ENCODE assay signal across 8 cellular contexts in genomic region chr11:94769897-94770296, GRCh38. TPM values are rescaled to one million over a fixed set of nuclear protein-coding genes. Genes with fewer than 3 reads are reported as not detected.
DNase-seq lines count a peak whose midpoint lies in the region; ATAC-seq and TF ChIP-seq lines count a peak whose summit lies in the region.

No MANE protein-coding gene starts in this region.

- peaks cover 11% of the 10 kb centered on the region for H3K4me1 Mint-ChIP-seq in activated naive CD4-positive, alpha-beta T cell treated with anti-CD3 and anti-CD28 coated beads, Interleukin-2, amount 50 U/mL, for 24 hours
- peaks cover 12% of the 10 kb centered on the region for H3K4me1 Mint-ChIP-seq in activated naive CD4-positive, alpha-beta T cell treated with anti-CD3 and anti-CD28 coated beads for 36 hours (ENCODE audit: low read depth)

- CTCF ChIA-PET in activated naive CD4-positive, alpha-beta T cell treated with anti-CD3 and anti-CD28 coated beads for 36 hours (lab: Charles Lee): interaction anchor here (0.5 to 1.7 kb wide), 2 partner anchors 17 to 149 kb away, joined by 3 to 5 read pairs; no protein-coding TSS in a partner anchor

- H3K4me1 ChIP-seq in body of pancreas (peaks cover 44% of the 10 kb centered on the region), left lung (peaks cover 10 to 33% of the 10 kb centered on the region in 2 donors), transverse colon (peaks cover 0 to 17% (median 0%) of the 10 kb centered on the region in 4 donors)

- peak overlapping the region in 3 of 4 donors; percentile 92 to 96 (median 93) for H3K27ac ChIP-seq in body of pancreas
- peak overlapping the region; percentile 93 to 94 for H3K27ac ChIP-seq in left lung
- peak overlapping the region; percentile 89 to 97 (median 92) for H3K27ac ChIP-seq in transverse colon

- TF ChIP-seq CTCF in body of pancreas (IDR thresholded peaks at IDR 0.05) (no peak), left lung (IDR thresholded peaks at IDR 0.05) (no peak), transverse colon (IDR thresholded peaks at IDR 0.05) (no peak), omental fat pad (IDR thresholded peaks at IDR 0.05) (no peak)

- H3K9me3 ChIP-seq in body of pancreas (no peaks in the 10 kb centered on the region), left lung (no peaks in the 10 kb centered on the region), transverse colon (no peaks in the 10 kb centered on the region)

- no peak for ATAC-seq in body of pancreas
- peak; percentile 11 for ATAC-seq in left lung
- no peak for ATAC-seq in omental fat pad (ENCODE audit: low FRiP score)
- ATAC-seq in HG03196 (IDR thresholded peaks at IDR 0.05; ENCODE audit: unreplicated experiment): no peak

- in situ Hi-C loops in transverse colon (cut with MboI; ENCODE audit: low pct_ligation_motif_present in 1 of 4, low pct_unique_long_range_greater_than_20kb in 1 of 4, low sequenced_read_pairs in 3 of 4): no loop called here

- no peak overlapping the region for H3K27ac Mint-ChIP-seq in activated naive CD4-positive, alpha-beta T cell treated with anti-CD3 and anti-CD28 coated beads, Interleukin-2, amount 50 U/mL, for 24 hours
- H3K27ac Mint-ChIP-seq in activated naive CD4-positive, alpha-beta T cell treated with anti-CD3 and anti-CD28 coated beads for 36 hours: no peak overlapping the region

- peak overlapping the region; percentile 63 for H3K4me3 Mint-ChIP-seq in activated naive CD4-positive, alpha-beta T cell treated with anti-CD3 and anti-CD28 coated beads, Interleukin-2, amount 50 U/mL, for 24 hours
- no peak overlapping the region for H3K4me3 Mint-ChIP-seq in activated naive CD4-positive, alpha-beta T cell treated with anti-CD3 and anti-CD28 coated beads for 36 hours

- H3K27me3 ChIP-seq in body of pancreas: no peaks in the 10 kb centered on the region
- H3K27me3 ChIP-seq in left lung: peaks cover 0 to 25% of the 10 kb centered on the region in 2 donors
- H3K27me3 ChIP-seq in transverse colon: peaks cover 60% of the 10 kb centered on the region

- TF ChIP-seq POLR2A in body of pancreas (IDR thresholded peaks at IDR 0.05) (no peak), transverse colon (IDR thresholded peaks at IDR 0.05) (no peak)

- no peaks in the 10 kb centered on the region for H3K36me3 Mint-ChIP-seq in activated naive CD4-positive, alpha-beta T cell treated with anti-CD3 and anti-CD28 coated beads, Interleukin-2, amount 50 U/mL, for 24 hours
- H3K36me3 Mint-ChIP-seq in activated naive CD4-positive, alpha-beta T cell treated with anti-CD3 and anti-CD28 coated beads for 36 hours (ENCODE audit: low read depth): no peaks in the 10 kb centered on the region

- 16 to 24% methylated on average over 7 of the region's 7 CpGs for WGBS in body of pancreas, 2 donors
- WGBS in transverse colon (ENCODE audit: low coverage in 1 of 2), 2 donors: 30 to 52% methylated on average over 2 to 7 of the region's 7 CpGs

- H3K4me3 ChIP-seq in body of pancreas (peak overlapping the region in 1 of 2 donors; percentile 98), left lung (peak overlapping the region; percentile 75 to 82), transverse colon (peak overlapping the region; percentile 52 to 73 (median 63))

- intact Hi-C loops in activated naive CD4-positive, alpha-beta T cell treated with anti-CD3 and anti-CD28 coated beads for 36 hours (cut with micrococcal nuclease): no loop called here
- intact Hi-C loops in body of pancreas (cut with DNase I) (no loop called here), left lung (cut with DNase I) (loop anchor here in 1 of 2 donors (10.0 kb wide), 1 partner anchor 145 kb away; no protein-coding TSS in a partner anchor), transverse colon (cut with DNase I; ENCODE audit: low total_unique reads) (no loop called here)

- no peak for TF ChIP-seq EP300 in transverse colon (IDR thresholded peaks at IDR 0.05; ENCODE audit: low read depth)

- H3K36me3 ChIP-seq in body of pancreas (replicated peaks in 1 of 2; ENCODE audit: insufficient read depth in 1 of 2, low read depth in 2 of 2): no peaks in the 10 kb centered on the region
- H3K36me3 ChIP-seq in left lung: no peaks in the 10 kb centered on the region
- H3K36me3 ChIP-seq in transverse colon: no peaks in the 10 kb centered on the region

- no peak for DNase-seq in activated naive CD4-positive, alpha-beta T cell treated with anti-CD3 and anti-CD28 coated beads for 36 hours
- DNase-seq in body of pancreas (peak; percentile 47 to 72 (median 56)), left lung (peak; percentile 34 to 43), transverse colon (no peak), omental fat pad (ENCODE audit: low spot score) (no peak), NCI-H1417 treated with DMSO at 0.1 percent for 48 hours (lab: John Stamatoyannopoulos, UW) (no peak)

- peaks cover 37% of the 10 kb centered on the region for H3K27me3 Mint-ChIP-seq in activated naive CD4-positive, alpha-beta T cell treated with anti-CD3 and anti-CD28 coated beads, Interleukin-2, amount 50 U/mL, for 24 hours
- H3K27me3 Mint-ChIP-seq in activated naive CD4-positive, alpha-beta T cell treated with anti-CD3 and anti-CD28 coated beads for 36 hours (ENCODE audit: low read depth): peaks cover 47% of the 10 kb centered on the region

- no peaks in the 10 kb centered on the region for H3K9me3 Mint-ChIP-seq in activated naive CD4-positive, alpha-beta T cell treated with anti-CD3 and anti-CD28 coated beads, Interleukin-2, amount 50 U/mL, for 24 hours
- no peaks in the 10 kb centered on the region for H3K9me3 Mint-ChIP-seq in activated naive CD4-positive, alpha-beta T cell treated with anti-CD3 and anti-CD28 coated beads for 36 hours

RNA-seq across cellular contexts. Expression of gene AMOTL1, which starts 1.7 kb away (rescaled TPM):
- 1 to 10 TPM in 1 of 2 experiments, under 1 TPM in 1; 0.43 to 1.0 TPM for total RNA-seq in activated naive CD4-positive, alpha-beta T cell treated with anti-CD3 and anti-CD28 coated beads for 36 hours
- total RNA-seq in body of pancreas (10 to 100 TPM; 20.4 to 21.5 TPM), left lung (10 to 100 TPM; 42.7 to 52.0 TPM), transverse colon (10 to 100 TPM; 14.3 to 23.9 (median 16.8) TPM), omental fat pad (10 to 100 TPM; 32.0 to 67.6 (median 56.8) TPM)

Comparison
In these comparisons a context has a peak if more than half of its experiments do, and no peak if none do; other contexts are left out.
1. DNase-seq: peak in body of pancreas (4 of 4) and left lung (2 of 2); none in activated naive CD4-positive, alpha-beta T cell treated with anti-CD3 and anti-CD28 coated beads for 36 hours (single experiment), transverse colon (single experiment), omental fat pad (single experiment) and NCI-H1417 treated with DMSO at 0.1 percent for 48 hours (single experiment).
2. RNA of gene AMOTL1, which starts 1.7 kb away (total RNA-seq): 32.0 to 67.6 TPM in omental fat pad, 42.7 to 52.0 TPM in left lung, 20.4 to 21.5 TPM in body of pancreas and 14.3 to 23.9 TPM in transverse colon; 0.43 to 1.0 TPM in activated naive CD4-positive, alpha-beta T cell treated with anti-CD3 and anti-CD28 coated beads for 36 hours; every median in the first group is over 4 times any median in the second.
3. Peak in every context shown above with its lines, with median percentiles within 50 percentile points of each other: H3K27ac ChIP-seq.